Comparison of ENCODE assay signal across 14 cellular contexts in the genomic region with DNA sequence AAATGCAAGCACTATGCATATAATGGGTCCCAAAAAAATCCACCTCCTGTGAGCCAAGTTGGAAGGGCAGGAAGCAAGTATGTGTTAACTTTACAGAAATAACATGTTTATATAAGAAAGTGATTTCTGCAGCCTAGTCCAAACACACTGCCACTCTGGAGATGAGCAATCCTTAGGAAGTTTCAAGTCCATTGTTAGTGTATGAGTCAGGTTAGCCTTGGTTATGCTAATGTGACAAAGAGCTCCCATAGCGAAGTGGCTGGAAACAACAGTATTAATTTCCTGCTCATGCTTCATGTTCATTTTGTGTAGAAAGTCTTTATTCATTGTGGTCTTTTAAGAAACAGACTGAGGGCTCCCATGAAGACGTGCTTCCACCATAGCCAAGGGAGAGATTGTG.
DNase-seq lines count a peak whose midpoint lies in the region; ATAC-seq lines count a peak whose summit lies in the region.
"Had no signal": no experiment of that assay in that cellular context is flagged by ENCODE, and none has a peak within 500 bp of the region (broad histone marks: within the 10 kb centered on the region; RNA-seq: fewer than 3 reads in every experiment).

No MANE protein-coding gene starts in this region.

- no peak for ATAC-seq in HG03442 (IDR thresholded peaks at IDR 0.05; ENCODE audit: unreplicated experiment)
- ATAC-seq in natural killer cell treated with Interleukin-12 subunit alpha and Interleukin-12 subunit beta and Interleukin-15 and Interleukin-18, amount 100 ng/mL, for 72 hours = no peak

- no peak overlapping the region for H3K4me3 Mint-ChIP-seq in natural killer cell treated with Interleukin-12 subunit alpha and Interleukin-12 subunit beta and Interleukin-15 and Interleukin-18, amount 100 ng/mL, for 72 hours

- no peaks in the 10 kb centered on the region for H3K36me3 Mint-ChIP-seq in natural killer cell treated with Interleukin-12 subunit alpha and Interleukin-12 subunit beta and Interleukin-15 and Interleukin-18, amount 100 ng/mL, for 72 hours

- H3K27ac Mint-ChIP-seq in natural killer cell treated with Interleukin-12 subunit alpha and Interleukin-12 subunit beta and Interleukin-15 and Interleukin-18, amount 100 ng/mL, for 72 hours = no peak overlapping the region
- H3K27ac Mint-ChIP-seq: activated T-helper 2 cell treated with anti-CD3 and anti-CD28 coated beads, Interferon-gamma antibody, Interleukin-2, Interleukin-4, amounts not matched to agents 10 μg/mL and 5 μg/mL and 100 μg/mL, durations not matched to agents 14 hours and 24 hours and 36 hours; progenitor cell of endocrine pancreas had no signal

- peaks cover 14 to 15% of the 10 kb centered on the region in 2 donors for H3K27me3 Mint-ChIP-seq in natural killer cell treated with Interleukin-12 subunit alpha and Interleukin-12 subunit beta and Interleukin-15 and Interleukin-18, amount 100 ng/mL, for 72 hours
- H3K27me3 Mint-ChIP-seq: progenitor cell of endocrine pancreas had no signal

- DNase-seq in H4 (ENCODE audit: low spot score) (peak; percentile 83), amniotic epithelial cell (ENCODE audit: low read depth) (peak; percentile 96), glomerular visceral epithelial cell (ENCODE audit: extremely low spot score) (peak; percentile 70), smooth muscle cell of the brain vasculature (ENCODE audit: low read depth, low spot score) (peak; percentile 72), NCI-H345 treated with DMSO at 0.1 percent for 48 hours (lab: John Stamatoyannopoulos, UW; ENCODE audit: unreplicated experiment) (no peak), NCI-H187 treated with DMSO at 0.1 percent for 48 hours (lab: John Stamatoyannopoulos, UW) (no peak)
- no peak for DNase-seq in natural killer cell treated with Interleukin-12 subunit alpha and Interleukin-12 subunit beta and Interleukin-15 and Interleukin-18, amount 100 ng/mL, for 72 hours (ENCODE audit: low spot score)
- DNase-seq: activated CD4-positive, alpha-beta T cell treated with anti-CD3 and anti-CD28 coated beads for 4 hours; head of caudate nucleus; NCI-H1417; substantia nigra had no signal

- H3K9me3 Mint-ChIP-seq in natural killer cell treated with Interleukin-12 subunit alpha and Interleukin-12 subunit beta and Interleukin-15 and Interleukin-18, amount 100 ng/mL, for 72 hours = no peaks in the 10 kb centered on the region
- H3K9me3 Mint-ChIP-seq: activated T-helper 2 cell treated with anti-CD3 and anti-CD28 coated beads, Interferon-gamma antibody, Interleukin-2, Interleukin-4, amounts not matched to agents 10 μg/mL and 5 μg/mL and 100 μg/mL, durations not matched to agents 14 hours and 24 hours and 36 hours had no signal

- no peaks in the 10 kb centered on the region for H3K4me1 Mint-ChIP-seq in natural killer cell treated with Interleukin-12 subunit alpha and Interleukin-12 subunit beta and Interleukin-15 and Interleukin-18, amount 100 ng/mL, for 72 hours (ENCODE audit: low read depth in 2 of 2)

Comparison
In these comparisons a context has a peak if more than half of its experiments do, and no peak if none do; other contexts are left out.
1. DNase-seq: peak in H4 (single experiment), amniotic epithelial cell (single experiment), glomerular visceral epithelial cell (single experiment) and smooth muscle cell of the brain vasculature (single experiment); none in natural killer cell treated with Interleukin-12 subunit alpha and Interleukin-12 subunit beta and Interleukin-15 and Interleukin-18, amount 100 ng/mL, for 72 hours (single experiment), NCI-H345 treated with DMSO at 0.1 percent for 48 hours (single experiment) and NCI-H187 treated with DMSO at 0.1 percent for 48 hours (single experiment).